Comparison of ENCODE assay signal across 9 cellular contexts in the genomic region with DNA sequence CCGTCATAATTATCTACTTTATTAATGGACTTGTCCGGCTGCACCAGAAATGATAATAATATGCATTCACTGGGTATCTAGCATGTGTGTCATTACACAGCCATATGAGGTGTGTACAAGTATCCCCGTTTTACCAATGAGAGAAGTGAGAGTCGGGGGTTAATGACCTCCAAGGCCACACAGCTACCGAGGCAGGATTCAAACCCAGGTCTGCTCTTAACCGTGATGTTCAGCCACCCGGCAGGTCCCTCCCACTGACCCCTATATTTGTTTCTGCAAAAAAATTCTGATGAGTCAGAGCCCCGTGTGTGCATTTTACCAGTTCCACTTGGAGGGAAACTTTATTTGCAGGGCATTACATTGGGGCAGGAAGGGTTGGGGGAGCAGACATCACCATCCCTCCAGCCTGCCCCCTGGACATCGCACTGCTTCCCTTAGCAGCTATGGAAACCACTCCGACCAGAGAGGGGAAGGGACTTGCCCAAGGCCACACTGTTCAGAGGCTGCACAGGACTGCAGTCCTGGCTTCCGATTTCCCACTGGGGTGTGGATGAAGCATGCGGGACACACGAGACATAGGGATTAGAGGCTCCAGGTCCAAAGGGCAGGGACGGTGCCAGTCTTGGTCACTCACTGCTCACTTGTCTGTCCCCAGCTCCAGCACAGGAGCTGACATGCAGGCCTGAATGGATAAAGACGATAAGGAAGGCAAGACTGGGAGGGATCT. TPM values are rescaled to one million over a fixed set of nuclear protein-coding genes. Genes with fewer than 3 reads are reported as not detected.
DNase-seq lines count a peak whose midpoint lies in the region; ATAC-seq and TF ChIP-seq lines count a peak whose summit lies in the region.
"Had no signal": no experiment of that assay in that cellular context is flagged by ENCODE, and none has a peak within 500 bp of the region (broad histone marks: within the 10 kb centered on the region; RNA-seq: fewer than 3 reads in every experiment).

No MANE protein-coding gene starts in this region.

- no peak for TF ChIP-seq EP300 in ovary (IDR thresholded peaks at IDR 0.05)

- H3K27ac Mint-ChIP-seq in activated T-helper 1 cell treated with anti-CD3 and anti-CD28 coated beads, Interleukin-12 subunit alpha, Interleukin-12 subunit beta, Interleukin-2, Interleukin-4 antibody, amounts not matched to agents 30 ng/mL and 10 ng/mL and 1 ng/mL, durations not matched to agents 14 hours and 24 hours and 36 hours = peak overlapping the region; percentile 55
- peak overlapping the region; percentile 84 to 90 for H3K27ac Mint-ChIP-seq in natural killer cell treated with Interleukin-12 subunit alpha and Interleukin-12 subunit beta and Interleukin-15 and Interleukin-18, amount 100 ng/mL, for 72 hours

- intact Hi-C loops in activated T-helper 1 cell treated with anti-CD3 and anti-CD28 coated beads, Interleukin-12 subunit alpha, Interleukin-12 subunit beta, Interleukin-2, Interleukin-4 antibody, amounts not matched to agents 30 ng/mL and 10 ng/mL and 1 ng/mL, durations not matched to agents 14 hours and 24 hours and 36 hours (cut with micrococcal nuclease) = loop anchor here (1.0 to 5.0 kb wide), 4 partner anchors 9 to 191 kb away; a partner anchor contains a TSS
- intact Hi-C loops in ovary (cut with DNase I) = loop anchor here in 1 of 4 donors (5.0 kb wide), 1 partner anchor 49 kb away; a partner anchor contains a TSS

- no peaks in the 10 kb centered on the region for H3K36me3 Mint-ChIP-seq in activated T-helper 1 cell treated with anti-CD3 and anti-CD28 coated beads, Interleukin-12 subunit alpha, Interleukin-12 subunit beta, Interleukin-2, Interleukin-4 antibody, amounts not matched to agents 30 ng/mL and 10 ng/mL and 1 ng/mL, durations not matched to agents 14 hours and 24 hours and 36 hours (ENCODE audit: low read depth)
- no peaks in the 10 kb centered on the region for H3K36me3 Mint-ChIP-seq in natural killer cell treated with Interleukin-12 subunit alpha and Interleukin-12 subunit beta and Interleukin-15 and Interleukin-18, amount 100 ng/mL, for 72 hours

- peak overlapping the region; percentile 12 for H3K4me3 Mint-ChIP-seq in activated T-helper 1 cell treated with anti-CD3 and anti-CD28 coated beads, Interleukin-12 subunit alpha, Interleukin-12 subunit beta, Interleukin-2, Interleukin-4 antibody, amounts not matched to agents 30 ng/mL and 10 ng/mL and 1 ng/mL, durations not matched to agents 14 hours and 24 hours and 36 hours
- peak overlapping the region; percentile 84 for H3K4me3 Mint-ChIP-seq in natural killer cell treated with Interleukin-12 subunit alpha and Interleukin-12 subunit beta and Interleukin-15 and Interleukin-18, amount 100 ng/mL, for 72 hours

- peak; percentile 68 for DNase-seq in GM06990 (ENCODE audit: extremely low read depth, insufficient read length)
- DNase-seq in activated T-helper 1 cell treated with anti-CD3 and anti-CD28 coated beads, Interleukin-12 subunit alpha, Interleukin-12 subunit beta, Interleukin-2, Interleukin-4 antibody, amounts not matched to agents 30 ng/mL and 10 ng/mL and 1 ng/mL, durations not matched to agents 14 hours and 24 hours and 36 hours (ENCODE audit: low spot score) = no peak
- no peak for DNase-seq in natural killer cell treated with Interleukin-12 subunit alpha and Interleukin-12 subunit beta and Interleukin-15 and Interleukin-18, amount 100 ng/mL, for 72 hours (ENCODE audit: low spot score)
- DNase-seq in SIG-M5 treated with dmso at 0.1 percent for 504 hours (lab: John Stamatoyannopoulos, UW; ENCODE audit: unreplicated experiment) = no peak
- no peak for DNase-seq in NCI-H2107 treated with DMSO at 0.1 percent for 48 hours (lab: John Stamatoyannopoulos, UW; ENCODE audit: unreplicated experiment)
- no peak for DNase-seq in ovary
- no peak for DNase-seq in activated effector memory CD4-positive, alpha-beta T cell treated with Interleukin-2 at 50 U/mL for 16 hours
- DNase-seq: NCI-H1105 treated with DMSO at 0.1 percent for 48 hours had no signal

- peak overlapping the region; percentile 26; the same call in 1 of the 2 replicates for H3K4me3 ChIP-seq in GM06990 (replicated peaks; ENCODE audit: low read depth, low read length)
- H3K4me3 ChIP-seq in ovary = no peak overlapping the region

- no peaks in the 10 kb centered on the region for H3K9me3 ChIP-seq in ovary

- 29 to 34% (median 34%) methylated on average over 15 of the region's 15 CpGs for WGBS in ovary, 3 donors

- H3K4me1 Mint-ChIP-seq in activated T-helper 1 cell treated with anti-CD3 and anti-CD28 coated beads, Interleukin-12 subunit alpha, Interleukin-12 subunit beta, Interleukin-2, Interleukin-4 antibody, amounts not matched to agents 30 ng/mL and 10 ng/mL and 1 ng/mL, durations not matched to agents 14 hours and 24 hours and 36 hours (ENCODE audit: low read depth) = peaks cover 22% of the 10 kb centered on the region
- peaks cover 22 to 23% of the 10 kb centered on the region in 2 donors for H3K4me1 Mint-ChIP-seq in natural killer cell treated with Interleukin-12 subunit alpha and Interleukin-12 subunit beta and Interleukin-15 and Interleukin-18, amount 100 ng/mL, for 72 hours (ENCODE audit: low read depth in 2 of 2)

- H3K4me1 ChIP-seq in ovary (ENCODE audit: insufficient read depth) = peaks cover 9% of the 10 kb centered on the region

- peak overlapping the region in 1 of 2 donors; percentile 7 for H3K27ac ChIP-seq in ovary

- H3K36me3 ChIP-seq in GM06990 (ENCODE audit: control insufficient read depth, insufficient read depth, low read length) (no peaks in the 10 kb centered on the region), ovary (no peaks in the 10 kb centered on the region)

- H3K27me3 ChIP-seq in GM06990 (replicated peaks; ENCODE audit: control insufficient read depth, insufficient read depth, low read length) (no peaks in the 10 kb centered on the region), ovary (no peaks in the 10 kb centered on the region)

- ATAC-seq in HG02870 (IDR thresholded peaks at IDR 0.05; ENCODE audit: unreplicated experiment) = peak; percentile 24
- ATAC-seq in natural killer cell treated with Interleukin-12 subunit alpha and Interleukin-12 subunit beta and Interleukin-15 and Interleukin-18, amount 100 ng/mL, for 72 hours = no peak

- H3K27me3 Mint-ChIP-seq in activated T-helper 1 cell treated with anti-CD3 and anti-CD28 coated beads, Interleukin-12 subunit alpha, Interleukin-12 subunit beta, Interleukin-2, Interleukin-4 antibody, amounts not matched to agents 30 ng/mL and 10 ng/mL and 1 ng/mL, durations not matched to agents 14 hours and 24 hours and 36 hours (ENCODE audit: insufficient read depth) = no peaks in the 10 kb centered on the region
- no peaks in the 10 kb centered on the region for H3K27me3 Mint-ChIP-seq in natural killer cell treated with Interleukin-12 subunit alpha and Interleukin-12 subunit beta and Interleukin-15 and Interleukin-18, amount 100 ng/mL, for 72 hours

- no peak for TF ChIP-seq CTCF in GM06990 (IDR thresholded peaks at IDR 0.05; ENCODE audit: insufficient read depth, low read length, poor library complexity, severe bottlenecking)
- no peak for TF ChIP-seq CTCF in ovary (IDR thresholded peaks at IDR 0.05)

- TF ChIP-seq POLR2A in ovary (IDR thresholded peaks at IDR 0.05) = no peak

- H3K9me3 Mint-ChIP-seq in activated T-helper 1 cell treated with anti-CD3 and anti-CD28 coated beads, Interleukin-12 subunit alpha, Interleukin-12 subunit beta, Interleukin-2, Interleukin-4 antibody, amounts not matched to agents 30 ng/mL and 10 ng/mL and 1 ng/mL, durations not matched to agents 14 hours and 24 hours and 36 hours = no peaks in the 10 kb centered on the region
- no peaks in the 10 kb centered on the region for H3K9me3 Mint-ChIP-seq in natural killer cell treated with Interleukin-12 subunit alpha and Interleukin-12 subunit beta and Interleukin-15 and Interleukin-18, amount 100 ng/mL, for 72 hours

RNA-seq across cellular contexts. Expression of a gene that starts 10.1 kb away (rescaled TPM):
- 6.2 and 6.4 TPM in 2 replicates for total RNA-seq in activated T-helper 1 cell treated with anti-CD3 and anti-CD28 coated beads, Interleukin-12 subunit alpha, Interleukin-12 subunit beta, Interleukin-2, Interleukin-4 antibody, amounts not matched to agents 30 ng/mL and 10 ng/mL and 1 ng/mL, durations not matched to agents 14 hours and 24 hours and 36 hours
- total RNA-seq in natural killer cell treated with Interleukin-12 subunit alpha and Interleukin-12 subunit beta and Interleukin-15 and Interleukin-18, amount 100 ng/mL, for 72 hours = 1 to 10 TPM; 6.8 to 8.6 TPM
- 10 to 100 TPM; 23.1 to 72.7 (median 45.5) TPM for total RNA-seq in ovary
- 10 to 100 TPM; 17.0 to 27.0 TPM for polyA plus RNA-seq in ovary

RNA-seq across cellular contexts. Expression of a gene that starts 46.4 kb away (rescaled TPM):
- total RNA-seq in activated T-helper 1 cell treated with anti-CD3 and anti-CD28 coated beads, Interleukin-12 subunit alpha, Interleukin-12 subunit beta, Interleukin-2, Interleukin-4 antibody, amounts not matched to agents 30 ng/mL and 10 ng/mL and 1 ng/mL, durations not matched to agents 14 hours and 24 hours and 36 hours = 14.6 and 16.4 TPM in 2 replicates
- total RNA-seq in natural killer cell treated with Interleukin-12 subunit alpha and Interleukin-12 subunit beta and Interleukin-15 and Interleukin-18, amount 100 ng/mL, for 72 hours = 10 to 100 TPM; 12.7 to 14.4 TPM
- 10 to 100 TPM; 27.1 to 66.0 (median 52.1) TPM for total RNA-seq in ovary
- polyA plus RNA-seq in ovary = 10 to 100 TPM; 73.7 to 89.2 TPM
